ENCODE assay signal across 10 cellular contexts in genomic region chr9:128102861-128103588, GRCh38. TPM values are rescaled to one million over a fixed set of nuclear protein-coding genes. Genes with fewer than 3 reads are reported as not detected.
DNase-seq lines count a peak whose midpoint lies in the region; ATAC-seq and TF ChIP-seq lines count a peak whose summit lies in the region.
"Had no signal": no experiment of that assay in that cellular context is flagged by ENCODE, and none has a peak within 500 bp of the region (broad histone marks: within the 10 kb centered on the region; RNA-seq: fewer than 3 reads in every experiment).

No MANE protein-coding gene starts in this region.

- peaks cover 9% of the 10 kb centered on the region for H4K20me1 ChIP-seq in PC-9 (ENCODE audit: insufficient read depth)

- CTCF ChIA-PET in Caco-2 (lab: Charles Lee) (interaction anchor here (1.0 kb wide), 1 partner anchor 12 kb away, joined by 3 read pairs; no protein-coding TSS in a partner anchor), PC-9 (lab: Charles Lee) (no interaction called here)

- H3K9me3 Mint-ChIP-seq in Caco-2 (ENCODE audit: unreplicated experiment), result no peaks in the 10 kb centered on the region

- H3K9me2 ChIP-seq in PC-9 (ENCODE audit: insufficient read depth), result no peaks in the 10 kb centered on the region

- no peak overlapping the region for H3K27ac ChIP-seq in coronary artery
- H3K27ac ChIP-seq in ovary, result peak overlapping the region; percentile 52 to 63
- no peak overlapping the region for H3K27ac ChIP-seq in PC-9
- H3K27ac ChIP-seq: neutrophil had no signal

- peaks cover 10% of the 10 kb centered on the region for H3K4me1 Mint-ChIP-seq in Caco-2 (ENCODE audit: low read depth, unreplicated experiment)

- peaks cover 17% of the 10 kb centered on the region for H3F3A ChIP-seq in PC-9 (ENCODE audit: insufficient read depth, low read depth)

- no peak overlapping the region for H3K4me2 ChIP-seq in PC-9

- no peak for ATAC-seq in GM19395 (IDR thresholded peaks at IDR 0.05; ENCODE audit: unreplicated experiment)

- H3K9me3 ChIP-seq in Caco-2, result no peaks in the 10 kb centered on the region
- H3K9me3 ChIP-seq in ovary, result no peaks in the 10 kb centered on the region
- H3K9me3 ChIP-seq in PC-9 (ENCODE audit: insufficient read depth, low read depth), result no peaks in the 10 kb centered on the region
- H3K9me3 ChIP-seq: neutrophil had no signal

- H3K36me3 ChIP-seq in Caco-2 (ENCODE audit: control insufficient read depth, insufficient read depth, low read length) (peaks cover 8% of the 10 kb centered on the region; the same call in 1 of the 2 replicates), ovary (no peaks in the 10 kb centered on the region), PC-9 (ENCODE audit: low read depth) (peaks cover 20% of the 10 kb centered on the region; the same call in 1 of the 2 replicates)

- 65 to 74% (median 68%) methylated on average over 22 to 23 of the region's 23 CpGs for WGBS in ovary, 3 donors

- peaks cover 21% of the 10 kb centered on the region for H3K4me1 ChIP-seq in Caco-2
- H3K4me1 ChIP-seq in ovary (ENCODE audit: insufficient read depth), result peaks cover 51% of the 10 kb centered on the region
- H3K4me1 ChIP-seq in PC-9 (replicated peaks; ENCODE audit: insufficient read depth), result peaks cover 15% of the 10 kb centered on the region

- H3K27me3 ChIP-seq in Caco-2 (replicated peaks; ENCODE audit: control insufficient read depth, insufficient read depth, low read length) (no peaks in the 10 kb centered on the region), ovary (no peaks in the 10 kb centered on the region), PC-9 (ENCODE audit: insufficient read depth, low read depth) (no peaks in the 10 kb centered on the region)
- H3K27me3 ChIP-seq: neutrophil had no signal

- no peak overlapping the region for H3K4me3 ChIP-seq in Caco-2 (ENCODE audit: low read depth, low read length)
- no peak overlapping the region for H3K4me3 ChIP-seq in coronary artery
- H3K4me3 ChIP-seq in ovary, result no peak overlapping the region
- no peak overlapping the region for H3K4me3 ChIP-seq in PC-9

- H3K36me3 Mint-ChIP-seq in Caco-2 (ENCODE audit: insufficient read depth, unreplicated experiment), result peaks cover 96% of the 10 kb centered on the region

- no peak overlapping the region for H2AFZ ChIP-seq in PC-9

- POLR2A ChIA-PET in Caco-2 (lab: Charles Lee), result no interaction called here
- POLR2A ChIA-PET in PC-9 (lab: Charles Lee; ENCODE audit: unreplicated experiment), result no interaction called here

- TF ChIP-seq POLR2A in ovary (IDR thresholded peaks at IDR 0.05), result no peak

- peaks cover 24% of the 10 kb centered on the region for H3K79me2 ChIP-seq in PC-9 (ENCODE audit: low read depth)

- no peak for TF ChIP-seq EP300 in ovary (IDR thresholded peaks at IDR 0.05)

- H3K4me3 Mint-ChIP-seq in Caco-2 (ENCODE audit: unreplicated experiment), result peak overlapping the region; percentile 42

- intact Hi-C loops in Caco-2 (cut with micrococcal nuclease; ENCODE audit: unreplicated experiment), result no loop called here
- intact Hi-C loops in ovary (cut with DNase I), result loop anchor here in 1 of 4 donors (10.0 kb wide), 1 partner anchor 48 kb away; no protein-coding TSS in a partner anchor
- intact Hi-C loops in PC-9 (cut with micrococcal nuclease; ENCODE audit: unreplicated experiment), result no loop called here

- no TSS peak for BruUV-seq in Caco-2 (replicated peaks; lab: Mats Ljungman, UMichigan)
- BruUV-seq in PC-9 (replicated peaks; lab: Mats Ljungman, UMichigan), result no TSS peak

- DNase-seq in Caco-2 (no peak), NCI-H2171 (lab: John Stamatoyannopoulos, UW) (peak; percentile 39), coronary artery (ENCODE audit: low spot score) (peak; percentile 74), ovary (peak; percentile 61 to 76 (median 71)), PC-9 (no peak), hypothalamus (lab: John Stamatoyannopoulos, UW) (no peak)
- DNase-seq in activated T-cell treated with anti-CD3 and anti-CD28 coated beads, Interleukin-2, amount 50 U/mL, for 48 hours, result no peak
- DNase-seq: NCI-H1694 treated with DMSO at 0.1 percent for 48 hours had no signal

- H3K27ac Mint-ChIP-seq in Caco-2 (ENCODE audit: unreplicated experiment), result peak overlapping the region; percentile 55

- TF ChIP-seq CTCF in Caco-2 (IDR thresholded peaks at IDR 0.05; ENCODE audit: insufficient read depth in 1 of 2, low read depth in 1 of 2, low read length in 1 of 2, severe bottlenecking in 1 of 2, unreplicated experiment in 1 of 2) (no peak), coronary artery (IDR thresholded peaks at IDR 0.05) (no peak), ovary (IDR thresholded peaks at IDR 0.05) (peak in 1 of 3 donors; percentile 15), PC-9 (conservative IDR thresholded peaks at IDR 0.05) (no peak)

- H3K27me3 Mint-ChIP-seq in Caco-2 (ENCODE audit: insufficient read depth, unreplicated experiment), result no peaks in the 10 kb centered on the region

RNA-seq across cellular contexts. Expression of gene PTGES2, which starts 24.5 kb away (rescaled TPM):
- total RNA-seq in Caco-2 (2022) (114 and 123 TPM in 2 replicates), ovary (10 to 100 TPM; 33.7 to 69.5 (median 61.3) TPM), PC-9 (2021) (95.2 and 124 TPM in 2 replicates)
- polyA plus RNA-seq in ovary, result 10 to 100 TPM; 19.6 to 33.8 TPM

RNA-seq across cellular contexts. Expression of gene SLC25A25, which starts 35.0 kb away (rescaled TPM):
- total RNA-seq in Caco-2 (2022) (16.5 and 18.5 TPM in 2 replicates), ovary (10 to 100 TPM; 24.1 to 90.1 (median 40.0) TPM), PC-9 (2021) (11.7 and 13.4 TPM in 2 replicates)
- 10 to 100 TPM; 23.4 to 28.6 TPM for polyA plus RNA-seq in ovary

RNA-seq across cellular contexts. Expression of gene NAIF1, which starts 35.9 kb away (rescaled TPM):
- total RNA-seq in Caco-2 (2022), result 8.5 and 8.6 TPM in 2 replicates
- total RNA-seq in ovary, result 10 to 100 TPM in 1 of 7 donors, 1 to 10 TPM in 6; 4.1 to 10.9 (median 5.9) TPM
- 1 to 10 TPM; 6.6 to 9.0 TPM for polyA plus RNA-seq in ovary
- total RNA-seq in PC-9 (2021), result 16.1 and 17.3 TPM in 2 replicates

RNA-seq across cellular contexts. Expression of gene LCN2, which starts 46.2 kb away (rescaled TPM):
- total RNA-seq in Caco-2 (2022) (not detected in 2 replicates), ovary (10 to 100 TPM in 2 of 7 donors, 1 to 10 TPM in 3, under 1 TPM in 1, not detected in 1; 0.33 to 19.5 (median 4.3) TPM), PC-9 (2021) (430 and 537 TPM in 2 replicates)
- polyA plus RNA-seq in ovary, result under 1 TPM in 1 of 2 donors, not detected in 1; 0.46 TPM

RNA-seq across cellular contexts. Expression of gene BBLN, which starts 57.0 kb away (rescaled TPM):
- total RNA-seq in Caco-2 (2022) (34.2 and 36.5 TPM in 2 replicates), ovary (100 to 1,000 TPM in 1 of 7 donors, 10 to 100 TPM in 6; 17.9 to 210 (median 31.7) TPM), PC-9 (2021) (154 and 213 TPM in 2 replicates)
- polyA plus RNA-seq in ovary, result 10 to 100 TPM in 1 of 2 donors, 1 to 10 TPM in 1; 2.4 to 59.3 TPM

Comparison
In these comparisons a context has a peak if more than half of its experiments do, and no peak if none do; other contexts are left out.
1. DNase-seq: peak in NCI-H2171 (single experiment), coronary artery (single experiment) and ovary (5 of 5); none in Caco-2 (0 of 2), PC-9 (0 of 2), hypothalamus (0 of 51) and activated T-cell treated with anti-CD3 and anti-CD28 coated beads, Interleukin-2, amount 50 U/mL, for 48 hours (0 of 2).
2. H3K27ac ChIP-seq: peak in ovary (2 of 2); none in coronary artery (0 of 2) and PC-9 (single experiment).